Comparison of ENCODE assay signal across 17 cellular contexts in genomic region chr1:57033222-57034019, GRCh38.
"Had no signal": no experiment of that assay in that cellular context is flagged by ENCODE, and none has a peak within 500 bp of the region (broad histone marks: within the 10 kb centered on the region; RNA-seq: fewer than 3 reads in every experiment).

No MANE protein-coding gene starts in this region.

- ATAC-seq: body of pancreas, pancreas had no signal

- H3K27me3 ChIP-seq: body of pancreas, colonic mucosa, esophagus muscularis mucosa, hepatocyte, neural progenitor cell, pancreas, suprapubic skin had no signal

- H3K36me3 ChIP-seq: colonic mucosa, esophagus muscularis mucosa, neural progenitor cell, pancreas, suprapubic skin had no signal

- H3K4me3 ChIP-seq: body of pancreas, colonic mucosa, esophagus muscularis mucosa, hepatocyte, neural progenitor cell, pancreas, suprapubic skin had no signal

- H3K9ac ChIP-seq: neural progenitor cell had no signal

- DNase-seq: activated CD4-positive, alpha-beta T cell treated with anti-CD3 and anti-CD28 coated beads, Interleukin-2, amount 10 ng/mL, durations not matched to agents 24 days and 14 days; activated effector memory CD4-positive, alpha-beta T cell treated with Interleukin-2 at 50 U/mL for 16 hours; amygdala; body of pancreas; central memory CD4-positive, alpha-beta T cell; colonic mucosa; effector CD4-positive, alpha-beta T cell; islet precursor cell; mammary epithelial cell; naive B cell; pancreas; stimulated activated CD4-positive, alpha-beta T cell treated with anti-CD3 and anti-CD28 coated beads, Interleukin-12 subunit alpha, Interleukin-12 subunit beta, amount 100 ng/mL, for 4 hours; stimulated activated naive CD4-positive, alpha-beta T cell treated with Interleukin-2 at 50 U/mL for 16 hours had no signal

- H3K27ac ChIP-seq: body of pancreas, colonic mucosa, esophagus muscularis mucosa, hepatocyte, neural progenitor cell, pancreas, suprapubic skin had no signal

- H3K4me2 ChIP-seq: hepatocyte, neural progenitor cell had no signal

- H3K9me3 ChIP-seq: body of pancreas, colonic mucosa, esophagus muscularis mucosa, pancreas, suprapubic skin had no signal

- H3K4me1 ChIP-seq: body of pancreas, colonic mucosa, esophagus muscularis mucosa, neural progenitor cell, pancreas, suprapubic skin had no signal
